ENCODE assay signal across 10 cellular contexts in genomic region chr12:49451468-49452259, GRCh38.
DNase-seq lines count a peak whose midpoint lies in the region; ATAC-seq and TF ChIP-seq lines count a peak whose summit lies in the region.
"Had no signal": no experiment of that assay in that cellular context is flagged by ENCODE, and none has a peak within 500 bp of the region (broad histone marks: within the 10 kb centered on the region; RNA-seq: fewer than 3 reads in every experiment).

No MANE protein-coding gene starts in this region.

- TF ChIP-seq CTCF in GM06990 (IDR thresholded peaks at IDR 0.05; ENCODE audit: insufficient read depth, low read length, poor library complexity, severe bottlenecking) (no peak), vagina (IDR thresholded peaks at IDR 0.05) (no peak), mucosa of descending colon (IDR thresholded peaks at IDR 0.05) (no peak)

- intact Hi-C loops in vagina (cut with DNase I): no loop called here
- intact Hi-C loops in mucosa of descending colon (cut with DNase I, micrococcal nuclease): no loop called here

- H3K4me3 ChIP-seq in GM06990 (replicated peaks; ENCODE audit: low read depth, low read length): no peak overlapping the region
- no peak overlapping the region for H3K4me3 ChIP-seq in vagina
- H3K4me3 ChIP-seq in mucosa of descending colon: no peak overlapping the region
- H3K4me3 ChIP-seq: Peyer's patch had no signal

- H3K36me3 ChIP-seq in GM06990 (ENCODE audit: control insufficient read depth, insufficient read depth, low read length): no peaks in the 10 kb centered on the region; the same call in 1 of the 2 replicates
- no peaks in the 10 kb centered on the region for H3K36me3 ChIP-seq in vagina
- no peaks in the 10 kb centered on the region for H3K36me3 ChIP-seq in mucosa of descending colon (ENCODE audit: low read depth)
- H3K36me3 ChIP-seq: Peyer's patch had no signal

- no peaks in the 10 kb centered on the region for H3K4me1 ChIP-seq in vagina
- H3K4me1 ChIP-seq in mucosa of descending colon (ENCODE audit: low read depth): peaks cover 4% of the 10 kb centered on the region
- H3K4me1 ChIP-seq: BE2C, Peyer's patch had no signal

- DNase-seq in GM06990 (ENCODE audit: extremely low read depth, insufficient read length) (peak; percentile 10), amniotic stem cell (lab: John Stamatoyannopoulos, UW) (no peak), vagina (ENCODE audit: extremely low spot score in 2 of 2) (no peak), mucosa of descending colon (no peak)
- DNase-seq: BE2C, Peyer's patch had no signal

- H3K9me3 ChIP-seq in vagina (no peaks in the 10 kb centered on the region), mucosa of descending colon (no peaks in the 10 kb centered on the region)
- H3K9me3 ChIP-seq: Peyer's patch had no signal

- H3K27ac ChIP-seq in vagina: no peak overlapping the region
- H3K27ac ChIP-seq: Peyer's patch had no signal

- ATAC-seq in GM18520 (IDR thresholded peaks at IDR 0.05; ENCODE audit: unreplicated experiment) (peak; percentile 46), HG02588 (IDR thresholded peaks at IDR 0.05; ENCODE audit: unreplicated experiment) (peak; percentile 64), HG03565 (IDR thresholded peaks at IDR 0.05; ENCODE audit: unreplicated experiment) (peak; percentile 76), HG03460 (IDR thresholded peaks at IDR 0.05; ENCODE audit: unreplicated experiment) (no peak), mucosa of descending colon (no peak)

- no peak for TF ChIP-seq POLR2A in vagina (IDR thresholded peaks at IDR 0.05)

- H3K27me3 ChIP-seq in GM06990 (replicated peaks; ENCODE audit: control insufficient read depth, insufficient read depth, low read length) (no peaks in the 10 kb centered on the region), vagina (no peaks in the 10 kb centered on the region)
- H3K27me3 ChIP-seq: BE2C, Peyer's patch had no signal

Comparison
In these comparisons a context has a peak if more than half of its experiments do, and no peak if none do; other contexts are left out.
1. ATAC-seq: peak in GM18520 (single experiment), HG02588 (single experiment) and HG03565 (single experiment); none in HG03460 (single experiment) and mucosa of descending colon (single experiment).